Comparison of ENCODE assay signal across 10 cellular contexts in the genomic region with DNA sequence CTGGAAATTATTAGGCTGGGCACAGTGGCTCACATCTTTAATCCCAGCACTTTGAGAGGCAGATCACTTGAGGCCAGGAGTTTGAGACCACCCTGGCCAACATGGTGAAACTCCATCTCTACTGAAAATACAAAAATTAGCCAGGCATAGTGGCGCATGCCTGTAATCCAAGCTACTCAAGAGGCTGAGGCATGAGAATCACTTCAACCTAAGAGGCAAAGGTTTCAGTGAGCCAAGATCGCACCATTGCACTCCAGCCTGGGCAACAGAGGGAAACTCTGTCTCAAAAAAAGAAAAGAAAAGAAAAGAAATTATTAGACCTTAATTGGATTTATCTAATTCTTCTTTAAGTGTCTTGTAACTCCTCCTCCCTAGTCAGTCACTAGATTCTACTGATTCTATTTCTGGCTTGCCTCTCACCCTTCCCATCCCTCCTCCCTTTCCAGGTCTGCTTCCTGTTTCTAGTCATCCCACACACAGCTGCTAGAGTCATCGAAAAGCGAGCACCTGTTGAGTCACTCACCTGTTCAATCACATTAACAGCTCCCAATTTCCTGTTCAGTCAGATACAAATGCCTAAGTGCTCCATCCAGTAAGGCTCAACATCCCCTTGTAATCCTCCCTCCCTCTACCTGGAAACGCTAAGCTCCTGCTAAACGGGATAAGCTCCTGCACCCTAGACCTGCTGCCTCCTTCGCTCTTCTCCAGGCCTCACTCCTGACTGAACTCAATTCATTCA. TPM values are rescaled to one million over a fixed set of nuclear protein-coding genes. Genes with fewer than 3 reads are reported as not detected.
DNase-seq lines count a peak whose midpoint lies in the region; ATAC-seq and FAIRE-seq lines count a peak whose summit lies in the region.
"Had no signal": no experiment of that assay in that cellular context is flagged by ENCODE, and none has a peak within 500 bp of the region (broad histone marks: within the 10 kb centered on the region; RNA-seq: fewer than 3 reads in every experiment).

No MANE protein-coding gene starts in this region.

- peaks cover 53% of the 10 kb centered on the region for H3K4me1 Mint-ChIP-seq in central memory CD8-positive, alpha-beta T cell

- H3K9me3 Mint-ChIP-seq in central memory CD8-positive, alpha-beta T cell: no peaks in the 10 kb centered on the region

- FAIRE-seq in HTR-8/SVneo (lab: Jason Lieb, UNC): no peak

- H3K36me3 Mint-ChIP-seq in central memory CD8-positive, alpha-beta T cell (ENCODE audit: insufficient read depth): peaks cover 21% of the 10 kb centered on the region

- ATAC-seq in central memory CD8-positive, alpha-beta T cell (replicated peaks; ENCODE audit: extremely low read depth, poor library complexity, severe bottlenecking): no peak

- H3K27me3 Mint-ChIP-seq in central memory CD8-positive, alpha-beta T cell: no peaks in the 10 kb centered on the region

- peak overlapping the region; percentile 18 for H3K27ac Mint-ChIP-seq in central memory CD8-positive, alpha-beta T cell (ENCODE audit: low read depth)

- no peak overlapping the region for H3K4me3 Mint-ChIP-seq in central memory CD8-positive, alpha-beta T cell

- peak; percentile 10 for DNase-seq in NCI-H2171 treated with DMSO at 0.1 percent for 48 hours (lab: John Stamatoyannopoulos, UW)
- DNase-seq in NCI-H2171 (lab: John Stamatoyannopoulos, UW): no peak
- DNase-seq in NCI-H345 (lab: John Stamatoyannopoulos, UW): peak; percentile 65
- DNase-seq in central memory CD8-positive, alpha-beta T cell (ENCODE audit: low spot score in 2 of 2): no peak
- DNase-seq in renal cortical epithelial cell (ENCODE audit: low read depth): peak; percentile 63
- DNase-seq in SW 1271 (lab: John Stamatoyannopoulos, UW): no peak
- no peak for DNase-seq in HTR-8/SVneo (ENCODE audit: insufficient read length, low spot score)
- DNase-seq in activated CD8-positive, alpha-beta memory T cell treated with anti-CD3 and anti-CD28 coated beads, Interleukin-2, amount 50 U/mL, for 4 hours: no peak
- DNase-seq: activated gamma-delta T cell treated with Interleukin-2 at 50 U/mL for 16 hours, Right ventricle myocardium superior had no signal

RNA-seq across cellular contexts. Expression of gene ERN1, which starts 34.6 kb away (rescaled TPM):
- 4.5 and 10.6 TPM in 2 replicates for total RNA-seq in renal cortical epithelial cell

Comparison
In these comparisons a context has a peak if more than half of its experiments do, and no peak if none do; other contexts are left out.
1. DNase-seq: peak in NCI-H2171 treated with DMSO at 0.1 percent for 48 hours (single experiment), NCI-H345 (single experiment) and renal cortical epithelial cell (single experiment); none in NCI-H2171 (single experiment), central memory CD8-positive, alpha-beta T cell (0 of 2), SW 1271 (0 of 2), HTR-8/SVneo (single experiment) and activated CD8-positive, alpha-beta memory T cell treated with anti-CD3 and anti-CD28 coated beads, Interleukin-2, amount 50 U/mL, for 4 hours (single experiment).